1 cellular context compared by ENCODE assay signal in the genomic region with DNA sequence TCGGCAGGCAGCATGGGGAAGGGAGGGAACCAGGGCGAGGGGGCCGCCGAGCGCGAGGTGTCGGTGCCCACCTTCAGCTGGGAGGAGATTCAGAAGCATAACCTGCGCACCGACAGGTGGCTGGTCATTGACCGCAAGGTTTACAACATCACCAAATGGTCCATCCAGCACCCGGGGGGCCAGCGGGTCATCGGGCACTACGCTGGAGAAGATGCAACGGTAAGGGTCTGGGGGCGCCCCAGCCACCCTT.
TF ChIP-seq lines count a peak whose summit lies in the region.

No MANE protein-coding gene starts in this region.

TF ChIP-seq in GM12878, 131 proteins besides CTCF, POLR2A, EP300 and RAD21:
- TF ChIP-seq, protein P1, sequence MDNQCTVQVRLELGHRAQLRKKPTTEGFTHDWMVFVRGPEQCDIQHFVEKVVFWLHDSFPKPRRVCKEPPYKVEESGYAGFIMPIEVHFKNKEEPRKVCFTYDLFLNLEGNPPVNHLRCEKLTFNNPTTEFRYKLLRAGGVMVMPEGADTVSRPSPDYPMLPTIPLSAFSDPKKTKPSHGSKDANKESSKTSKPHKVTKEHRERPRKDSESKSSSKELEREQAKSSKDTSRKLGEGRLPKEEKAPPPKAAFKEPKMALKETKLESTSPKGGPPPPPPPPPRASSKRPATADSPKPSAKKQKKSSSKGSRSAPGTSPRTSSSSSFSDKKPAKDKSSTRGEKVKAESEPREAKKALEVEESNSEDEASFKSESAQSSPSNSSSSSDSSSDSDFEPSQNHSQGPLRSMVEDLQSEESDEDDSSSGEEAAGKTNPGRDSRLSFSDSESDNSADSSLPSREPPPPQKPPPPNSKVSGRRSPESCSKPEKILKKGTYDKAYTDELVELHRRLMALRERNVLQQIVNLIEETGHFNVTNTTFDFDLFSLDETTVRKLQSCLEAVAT (IDR thresholded peaks at IDR 0.05) = peak; percentile 62
- TF ChIP-seq SRF (IDR thresholded peaks at IDR 0.05; ENCODE audit: low read depth in 2 of 2, low read length in 2 of 2) (no peak), FOS (IDR thresholded peaks at IDR 0.05; ENCODE audit: borderline replicate concordance, extremely low read depth, insufficient read length) (no peak), KDM1A (IDR thresholded peaks at IDR 0.05; ENCODE audit: borderline replicate concordance) (no peak), RCOR1 (conservative IDR thresholded peaks at IDR 0.05; ENCODE audit: low read depth, low read length) (no peak), POLR2AphosphoS2 (IDR thresholded peaks at IDR 0.05; ENCODE audit: low read depth, low read length) (no peak), STAT1 (conservative IDR thresholded peaks at IDR 0.05) (no peak), PML (IDR thresholded peaks at IDR 0.05; ENCODE audit: low read length) (no peak), ZNF274 (IDR thresholded peaks at IDR 0.05; ENCODE audit: insufficient read depth, insufficient read length) (no peak), HDAC6 (IDR thresholded peaks at IDR 0.05; ENCODE audit: unreplicated experiment) (no peak), YY1 (IDR thresholded peaks at IDR 0.05; ENCODE audit: low read depth, low read length) (no peak), BACH1 (IDR thresholded peaks at IDR 0.05; ENCODE audit: borderline replicate concordance) (no peak), SIX5 (IDR thresholded peaks at IDR 0.05; ENCODE audit: low read depth, low read length, severe bottlenecking) (no peak), SMARCA5 (IDR thresholded peaks at IDR 0.05) (no peak), SMAD1 (IDR thresholded peaks at IDR 0.05; ENCODE audit: low read depth, partially characterized antibody) (no peak), RUNX3 (IDR thresholded peaks at IDR 0.05; ENCODE audit: low read length) (peak; percentile 47; the same call in 1 of the 2 replicates), SMC3 (IDR thresholded peaks at IDR 0.05; ENCODE audit: borderline replicate concordance, low read length) (no peak), YBX1 (IDR thresholded peaks at IDR 0.05) (no peak), CHD4 (IDR thresholded peaks at IDR 0.05) (no peak)
- TF ChIP-seq, protein P2, sequence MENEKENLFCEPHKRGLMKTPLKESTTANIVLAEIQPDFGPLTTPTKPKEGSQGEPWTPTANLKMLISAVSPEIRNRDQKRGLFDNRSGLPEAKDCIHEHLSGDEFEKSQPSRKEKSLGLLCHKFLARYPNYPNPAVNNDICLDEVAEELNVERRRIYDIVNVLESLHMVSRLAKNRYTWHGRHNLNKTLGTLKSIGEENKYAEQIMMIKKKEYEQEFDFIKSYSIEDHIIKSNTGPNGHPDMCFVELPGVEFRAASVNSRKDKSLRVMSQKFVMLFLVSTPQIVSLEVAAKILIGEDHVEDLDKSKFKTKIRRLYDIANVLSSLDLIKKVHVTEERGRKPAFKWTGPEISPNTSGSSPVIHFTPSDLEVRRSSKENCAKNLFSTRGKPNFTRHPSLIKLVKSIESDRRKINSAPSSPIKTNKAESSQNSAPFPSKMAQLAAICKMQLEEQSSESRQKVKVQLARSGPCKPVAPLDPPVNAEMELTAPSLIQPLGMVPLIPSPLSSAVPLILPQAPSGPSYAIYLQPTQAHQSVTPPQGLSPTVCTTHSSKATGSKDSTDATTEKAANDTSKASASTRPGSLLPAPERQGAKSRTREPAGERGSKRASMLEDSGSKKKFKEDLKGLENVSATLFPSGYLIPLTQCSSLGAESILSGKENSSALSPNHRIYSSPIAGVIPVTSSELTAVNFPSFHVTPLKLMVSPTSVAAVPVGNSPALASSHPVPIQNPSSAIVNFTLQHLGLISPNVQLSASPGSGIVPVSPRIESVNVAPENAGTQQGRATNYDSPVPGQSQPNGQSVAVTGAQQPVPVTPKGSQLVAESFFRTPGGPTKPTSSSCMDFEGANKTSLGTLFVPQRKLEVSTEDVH (IDR thresholded peaks at IDR 0.05; ENCODE audit: low read depth, partially characterized antibody) = no peak
- TF ChIP-seq, protein P3, sequence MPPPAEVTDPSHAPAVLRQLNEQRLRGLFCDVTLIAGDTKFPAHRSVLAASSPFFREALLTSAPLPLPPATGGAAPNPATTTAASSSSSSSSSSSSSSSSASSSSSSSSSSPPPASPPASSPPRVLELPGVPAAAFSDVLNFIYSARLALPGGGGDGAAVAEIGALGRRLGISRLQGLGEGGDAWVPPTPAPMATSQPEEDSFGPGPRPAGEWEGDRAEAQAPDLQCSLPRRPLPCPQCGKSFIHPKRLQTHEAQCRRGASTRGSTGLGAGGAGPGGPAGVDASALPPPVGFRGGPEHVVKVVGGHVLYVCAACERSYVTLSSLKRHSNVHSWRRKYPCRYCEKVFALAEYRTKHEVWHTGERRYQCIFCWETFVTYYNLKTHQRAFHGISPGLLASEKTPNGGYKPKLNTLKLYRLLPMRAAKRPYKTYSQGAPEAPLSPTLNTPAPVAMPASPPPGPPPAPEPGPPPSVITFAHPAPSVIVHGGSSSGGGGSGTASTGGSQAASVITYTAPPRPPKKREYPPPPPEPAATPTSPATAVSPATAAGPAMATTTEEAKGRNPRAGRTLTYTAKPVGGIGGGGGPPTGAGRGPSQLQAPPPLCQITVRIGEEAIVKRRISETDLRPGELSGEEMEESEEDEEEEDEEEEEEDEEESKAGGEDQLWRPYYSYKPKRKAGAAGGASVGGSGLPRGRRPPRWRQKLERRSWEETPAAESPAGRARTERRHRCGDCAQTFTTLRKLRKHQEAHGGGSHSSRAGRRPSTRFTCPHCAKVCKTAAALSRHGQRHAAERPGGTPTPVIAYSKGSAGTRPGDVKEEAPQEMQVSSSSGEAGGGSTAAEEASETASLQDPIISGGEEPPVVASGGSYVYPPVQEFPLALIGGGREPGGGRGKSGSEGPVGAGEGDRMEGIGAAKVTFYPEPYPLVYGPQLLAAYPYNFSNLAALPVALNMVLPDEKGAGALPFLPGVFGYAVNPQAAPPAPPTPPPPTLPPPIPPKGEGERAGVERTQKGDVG (CRISPR knock-in tag; IDR thresholded peaks at IDR 0.05) = no peak
- TF ChIP-seq, protein P4, sequence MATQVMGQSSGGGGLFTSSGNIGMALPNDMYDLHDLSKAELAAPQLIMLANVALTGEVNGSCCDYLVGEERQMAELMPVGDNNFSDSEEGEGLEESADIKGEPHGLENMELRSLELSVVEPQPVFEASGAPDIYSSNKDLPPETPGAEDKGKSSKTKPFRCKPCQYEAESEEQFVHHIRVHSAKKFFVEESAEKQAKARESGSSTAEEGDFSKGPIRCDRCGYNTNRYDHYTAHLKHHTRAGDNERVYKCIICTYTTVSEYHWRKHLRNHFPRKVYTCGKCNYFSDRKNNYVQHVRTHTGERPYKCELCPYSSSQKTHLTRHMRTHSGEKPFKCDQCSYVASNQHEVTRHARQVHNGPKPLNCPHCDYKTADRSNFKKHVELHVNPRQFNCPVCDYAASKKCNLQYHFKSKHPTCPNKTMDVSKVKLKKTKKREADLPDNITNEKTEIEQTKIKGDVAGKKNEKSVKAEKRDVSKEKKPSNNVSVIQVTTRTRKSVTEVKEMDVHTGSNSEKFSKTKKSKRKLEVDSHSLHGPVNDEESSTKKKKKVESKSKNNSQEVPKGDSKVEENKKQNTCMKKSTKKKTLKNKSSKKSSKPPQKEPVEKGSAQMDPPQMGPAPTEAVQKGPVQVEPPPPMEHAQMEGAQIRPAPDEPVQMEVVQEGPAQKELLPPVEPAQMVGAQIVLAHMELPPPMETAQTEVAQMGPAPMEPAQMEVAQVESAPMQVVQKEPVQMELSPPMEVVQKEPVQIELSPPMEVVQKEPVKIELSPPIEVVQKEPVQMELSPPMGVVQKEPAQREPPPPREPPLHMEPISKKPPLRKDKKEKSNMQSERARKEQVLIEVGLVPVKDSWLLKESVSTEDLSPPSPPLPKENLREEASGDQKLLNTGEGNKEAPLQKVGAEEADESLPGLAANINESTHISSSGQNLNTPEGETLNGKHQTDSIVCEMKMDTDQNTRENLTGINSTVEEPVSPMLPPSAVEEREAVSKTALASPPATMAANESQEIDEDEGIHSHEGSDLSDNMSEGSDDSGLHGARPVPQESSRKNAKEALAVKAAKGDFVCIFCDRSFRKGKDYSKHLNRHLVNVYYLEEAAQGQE (IDR thresholded peaks at IDR 0.05; ENCODE audit: low read depth, low read length) = no peak
- TF ChIP-seq, protein P5, sequence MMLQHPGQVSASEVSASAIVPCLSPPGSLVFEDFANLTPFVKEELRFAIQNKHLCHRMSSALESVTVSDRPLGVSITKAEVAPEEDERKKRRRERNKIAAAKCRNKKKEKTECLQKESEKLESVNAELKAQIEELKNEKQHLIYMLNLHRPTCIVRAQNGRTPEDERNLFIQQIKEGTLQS (IDR thresholded peaks at IDR 0.05; ENCODE audit: borderline replicate concordance, extremely low read depth, low read depth, low read length) = no peak
- TF ChIP-seq, protein P6, sequence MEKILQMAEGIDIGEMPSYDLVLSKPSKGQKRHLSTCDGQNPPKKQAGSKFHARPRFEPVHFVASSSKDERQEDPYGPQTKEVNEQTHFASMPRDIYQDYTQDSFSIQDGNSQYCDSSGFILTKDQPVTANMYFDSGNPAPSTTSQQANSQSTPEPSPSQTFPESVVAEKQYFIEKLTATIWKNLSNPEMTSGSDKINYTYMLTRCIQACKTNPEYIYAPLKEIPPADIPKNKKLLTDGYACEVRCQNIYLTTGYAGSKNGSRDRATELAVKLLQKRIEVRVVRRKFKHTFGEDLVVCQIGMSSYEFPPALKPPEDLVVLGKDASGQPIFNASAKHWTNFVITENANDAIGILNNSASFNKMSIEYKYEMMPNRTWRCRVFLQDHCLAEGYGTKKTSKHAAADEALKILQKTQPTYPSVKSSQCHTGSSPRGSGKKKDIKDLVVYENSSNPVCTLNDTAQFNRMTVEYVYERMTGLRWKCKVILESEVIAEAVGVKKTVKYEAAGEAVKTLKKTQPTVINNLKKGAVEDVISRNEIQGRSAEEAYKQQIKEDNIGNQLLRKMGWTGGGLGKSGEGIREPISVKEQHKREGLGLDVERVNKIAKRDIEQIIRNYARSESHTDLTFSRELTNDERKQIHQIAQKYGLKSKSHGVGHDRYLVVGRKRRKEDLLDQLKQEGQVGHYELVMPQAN (conservative IDR thresholded peaks at IDR 0.05) = peak; percentile 40; the same call in 1 of the 2 replicates
- TF ChIP-seq, protein P7, sequence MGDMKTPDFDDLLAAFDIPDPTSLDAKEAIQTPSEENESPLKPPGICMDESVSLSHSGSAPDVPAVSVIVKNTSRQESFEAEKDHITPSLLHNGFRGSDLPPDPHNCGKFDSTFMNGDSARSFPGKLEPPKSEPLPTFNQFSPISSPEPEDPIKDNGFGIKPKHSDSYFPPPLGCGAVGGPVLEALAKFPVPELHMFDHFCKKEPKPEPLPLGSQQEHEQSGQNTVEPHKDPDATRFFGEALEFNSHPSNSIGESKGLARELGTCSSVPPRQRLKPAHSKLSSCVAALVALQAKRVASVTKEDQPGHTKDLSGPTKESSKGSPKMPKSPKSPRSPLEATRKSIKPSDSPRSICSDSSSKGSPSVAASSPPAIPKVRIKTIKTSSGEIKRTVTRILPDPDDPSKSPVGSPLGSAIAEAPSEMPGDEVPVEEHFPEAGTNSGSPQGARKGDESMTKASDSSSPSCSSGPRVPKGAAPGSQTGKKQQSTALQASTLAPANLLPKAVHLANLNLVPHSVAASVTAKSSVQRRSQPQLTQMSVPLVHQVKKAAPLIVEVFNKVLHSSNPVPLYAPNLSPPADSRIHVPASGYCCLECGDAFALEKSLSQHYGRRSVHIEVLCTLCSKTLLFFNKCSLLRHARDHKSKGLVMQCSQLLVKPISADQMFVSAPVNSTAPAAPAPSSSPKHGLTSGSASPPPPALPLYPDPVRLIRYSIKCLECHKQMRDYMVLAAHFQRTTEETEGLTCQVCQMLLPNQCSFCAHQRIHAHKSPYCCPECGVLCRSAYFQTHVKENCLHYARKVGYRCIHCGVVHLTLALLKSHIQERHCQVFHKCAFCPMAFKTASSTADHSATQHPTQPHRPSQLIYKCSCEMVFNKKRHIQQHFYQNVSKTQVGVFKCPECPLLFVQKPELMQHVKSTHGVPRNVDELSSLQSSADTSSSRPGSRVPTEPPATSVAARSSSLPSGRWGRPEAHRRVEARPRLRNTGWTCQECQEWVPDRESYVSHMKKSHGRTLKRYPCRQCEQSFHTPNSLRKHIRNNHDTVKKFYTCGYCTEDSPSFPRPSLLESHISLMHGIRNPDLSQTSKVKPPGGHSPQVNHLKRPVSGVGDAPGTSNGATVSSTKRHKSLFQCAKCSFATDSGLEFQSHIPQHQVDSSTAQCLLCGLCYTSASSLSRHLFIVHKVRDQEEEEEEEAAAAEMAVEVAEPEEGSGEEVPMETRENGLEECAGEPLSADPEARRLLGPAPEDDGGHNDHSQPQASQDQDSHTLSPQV (IDR thresholded peaks at IDR 0.05) = no peak
- TF ChIP-seq, protein P8, sequence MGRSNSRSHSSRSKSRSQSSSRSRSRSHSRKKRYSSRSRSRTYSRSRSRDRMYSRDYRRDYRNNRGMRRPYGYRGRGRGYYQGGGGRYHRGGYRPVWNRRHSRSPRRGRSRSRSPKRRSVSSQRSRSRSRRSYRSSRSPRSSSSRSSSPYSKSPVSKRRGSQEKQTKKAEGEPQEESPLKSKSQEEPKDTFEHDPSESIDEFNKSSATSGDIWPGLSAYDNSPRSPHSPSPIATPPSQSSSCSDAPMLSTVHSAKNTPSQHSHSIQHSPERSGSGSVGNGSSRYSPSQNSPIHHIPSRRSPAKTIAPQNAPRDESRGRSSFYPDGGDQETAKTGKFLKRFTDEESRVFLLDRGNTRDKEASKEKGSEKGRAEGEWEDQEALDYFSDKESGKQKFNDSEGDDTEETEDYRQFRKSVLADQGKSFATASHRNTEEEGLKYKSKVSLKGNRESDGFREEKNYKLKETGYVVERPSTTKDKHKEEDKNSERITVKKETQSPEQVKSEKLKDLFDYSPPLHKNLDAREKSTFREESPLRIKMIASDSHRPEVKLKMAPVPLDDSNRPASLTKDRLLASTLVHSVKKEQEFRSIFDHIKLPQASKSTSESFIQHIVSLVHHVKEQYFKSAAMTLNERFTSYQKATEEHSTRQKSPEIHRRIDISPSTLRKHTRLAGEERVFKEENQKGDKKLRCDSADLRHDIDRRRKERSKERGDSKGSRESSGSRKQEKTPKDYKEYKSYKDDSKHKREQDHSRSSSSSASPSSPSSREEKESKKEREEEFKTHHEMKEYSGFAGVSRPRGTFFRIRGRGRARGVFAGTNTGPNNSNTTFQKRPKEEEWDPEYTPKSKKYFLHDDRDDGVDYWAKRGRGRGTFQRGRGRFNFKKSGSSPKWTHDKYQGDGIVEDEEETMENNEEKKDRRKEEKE (IDR thresholded peaks at IDR 0.05) = no peak
